ENCODE assay signal across 31 cellular contexts in the genomic region with DNA sequence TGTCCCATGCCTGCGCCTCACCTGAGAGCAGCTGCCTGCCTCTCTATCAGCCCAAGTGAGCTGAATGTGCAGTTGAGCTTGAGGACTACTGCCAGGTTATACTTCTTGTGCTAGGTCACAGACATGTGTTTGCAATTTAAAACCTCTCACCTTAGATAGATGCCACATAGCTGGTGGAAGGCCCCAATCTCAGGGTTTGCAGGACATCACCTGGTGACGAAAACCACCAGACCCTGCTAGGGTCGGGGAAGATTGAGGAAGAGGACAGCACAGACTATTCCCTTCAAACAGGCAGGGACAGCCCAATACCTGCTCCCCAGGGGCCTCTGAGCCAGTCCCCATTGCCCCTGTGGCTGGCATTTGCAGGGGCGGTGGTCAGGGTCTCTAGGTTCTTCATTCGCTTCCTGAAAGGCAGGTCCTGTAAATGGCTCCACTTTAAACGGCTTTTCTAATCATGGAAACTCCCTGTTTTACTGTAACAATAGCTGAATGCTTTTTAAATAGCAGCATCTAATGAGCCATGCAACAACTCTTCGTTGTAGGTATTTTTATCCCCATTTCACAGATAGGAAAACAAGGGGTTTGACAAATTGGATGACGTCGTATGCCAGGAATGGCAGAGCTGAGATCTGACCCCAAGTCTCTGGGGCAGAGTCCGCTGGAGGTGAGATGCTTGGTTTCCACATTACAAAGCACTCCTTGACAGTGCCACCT.
"Had no signal": no experiment of that assay in that cellular context is flagged by ENCODE, and none has a peak within 500 bp of the region (broad histone marks: within the 10 kb centered on the region; RNA-seq: fewer than 3 reads in every experiment).

No MANE protein-coding gene starts in this region.

- H3K36me3 Mint-ChIP-seq: activated CD4-positive, alpha-beta memory T cell treated with anti-CD3 and anti-CD28 coated beads for 36 hours; activated CD8-positive, alpha-beta memory T cell treated with anti-CD3 and anti-CD28 coated beads, Interleukin-2, amount 10 ng/mL, durations not matched to agents 7 days and 5 days; activated naive CD8-positive, alpha-beta T cell treated with anti-CD3 and anti-CD28 coated beads for 36 hours had no signal

- H3K27ac ChIP-seq: brain microvascular endothelial cell, KMS-11, VCaP had no signal

- H3K36me3 ChIP-seq: brain microvascular endothelial cell had no signal

- H3K4me1 Mint-ChIP-seq: activated B cell treated with CpG ODN at 0.5 μM for 24 hours; activated CD8-positive, alpha-beta memory T cell treated with anti-CD3 and anti-CD28 coated beads, Interleukin-2, amount 10 ng/mL, durations not matched to agents 7 days and 5 days; activated naive CD8-positive, alpha-beta T cell treated with anti-CD3 and anti-CD28 coated beads for 36 hours; activated T-helper 17 cell treated with anti-CD3 and anti-CD28 coated beads, Interleukin-2, amount 50 U/mL, for 72 hours had no signal

- H3K9me3 Mint-ChIP-seq: activated B cell treated with CpG ODN at 0.5 μM for 24 hours; activated CD4-positive, alpha-beta memory T cell treated with anti-CD3 and anti-CD28 coated beads for 36 hours; activated naive CD8-positive, alpha-beta T cell treated with anti-CD3 and anti-CD28 coated beads for 36 hours; activated T-cell treated with anti-CD3 and anti-CD28 coated beads, Interleukin-2, amount 50 U/mL, for 72 hours; activated T-helper 17 cell treated with anti-CD3 and anti-CD28 coated beads, Interleukin-2, amount 50 U/mL, for 72 hours had no signal

- H3K4me2 ChIP-seq: KMS-11 had no signal

- H3K27me3 ChIP-seq: brain microvascular endothelial cell had no signal

- H3K4me3 Mint-ChIP-seq: activated B cell treated with CpG ODN at 0.5 μM for 24 hours; activated CD4-positive, alpha-beta memory T cell treated with anti-CD3 and anti-CD28 coated beads for 36 hours; activated CD8-positive, alpha-beta memory T cell treated with anti-CD3 and anti-CD28 coated beads, Interleukin-2, amount 10 ng/mL, durations not matched to agents 7 days and 5 days; activated naive CD8-positive, alpha-beta T cell treated with anti-CD3 and anti-CD28 coated beads for 36 hours; activated T-cell treated with anti-CD3 and anti-CD28 coated beads, Interleukin-2, amount 50 U/mL, for 72 hours; activated T-helper 17 cell treated with anti-CD3 and anti-CD28 coated beads, Interleukin-2, amount 50 U/mL, for 72 hours had no signal

- H3K9ac ChIP-seq: KMS-11 had no signal

- H3K27ac Mint-ChIP-seq: activated B cell treated with CpG ODN at 0.5 μM for 24 hours; activated CD4-positive, alpha-beta memory T cell treated with anti-CD3 and anti-CD28 coated beads for 36 hours; activated CD8-positive, alpha-beta memory T cell treated with anti-CD3 and anti-CD28 coated beads, Interleukin-2, amount 10 ng/mL, durations not matched to agents 7 days and 5 days; activated naive CD8-positive, alpha-beta T cell treated with anti-CD3 and anti-CD28 coated beads for 36 hours; activated T-cell treated with anti-CD3 and anti-CD28 coated beads, Interleukin-2, amount 50 U/mL, for 72 hours; activated T-helper 17 cell treated with anti-CD3 and anti-CD28 coated beads, Interleukin-2, amount 50 U/mL, for 72 hours had no signal

- DNase-seq: activated B cell treated with CpG ODN at 0.5 μM for 24 hours; activated CD4-positive, alpha-beta memory T cell treated with anti-CD3 and anti-CD28 coated beads for 36 hours; activated CD4-positive, alpha-beta T cell treated with anti-CD3 and anti-CD28 coated beads for 4 hours; activated CD4-positive, alpha-beta T cell treated with anti-CD3 and anti-CD28 coated beads, Interleukin-2, amount 50 U/mL, for 1 hour; activated CD4-positive, CD25-positive, alpha-beta regulatory T cell treated with anti-CD3 and anti-CD28 coated beads, Interleukin-2, amount 50 U/mL, for 72 hours; activated CD8-positive, alpha-beta memory T cell treated with anti-CD3 and anti-CD28 coated beads, Interleukin-2, amount 10 ng/mL, durations not matched to agents 7 days and 5 days; activated effector memory CD4-positive, alpha-beta T cell treated with anti-CD3 and anti-CD28 coated beads, Interleukin-2, amount 50 U/mL, for 16 hours; activated naive CD4-positive, alpha-beta T cell; activated naive CD4-positive, alpha-beta T cell treated with anti-CD3 and anti-CD28 coated beads, Interleukin-2, amount 50 U/mL, for 16 hours; activated naive CD8-positive, alpha-beta T cell treated with anti-CD3 and anti-CD28 coated beads for 36 hours; activated T-cell treated with anti-CD3 and anti-CD28 coated beads, Interleukin-2, amount 50 U/mL, for 1 hour; activated T-cell treated with anti-CD3 and anti-CD28 coated beads, Interleukin-2, amount 50 U/mL, for 72 hours; amniotic stem cell; aorta; brain microvascular endothelial cell; MM.1S; MV-4-11; NCI-H1092; NCI-H1436 treated with DMSO at 0.1 percent for 48 hours; NCI-H1694 treated with DMSO at 0.1 percent for 48 hours; NCI-H2029; NCI-H510A; NCI-H748 treated with DMSO at 0.1 percent for 48 hours; Right ventricle myocardium superior; SW 1271; T-helper 1 cell; T-helper 2 cell; T-helper 9 cell had no signal

- ATAC-seq: activated CD8-positive, alpha-beta memory T cell treated with anti-CD3 and anti-CD28 coated beads, Interleukin-2, amount 10 ng/mL, durations not matched to agents 7 days and 5 days; activated T-cell treated with anti-CD3 and anti-CD28 coated beads, Interleukin-2, amount 50 U/mL, for 72 hours; activated T-helper 17 cell treated with anti-CD3 and anti-CD28 coated beads, Interleukin-2, amount 50 U/mL, for 72 hours had no signal
